Comparison of ENCODE assay signal across 1 cellular context in the genomic region with DNA sequence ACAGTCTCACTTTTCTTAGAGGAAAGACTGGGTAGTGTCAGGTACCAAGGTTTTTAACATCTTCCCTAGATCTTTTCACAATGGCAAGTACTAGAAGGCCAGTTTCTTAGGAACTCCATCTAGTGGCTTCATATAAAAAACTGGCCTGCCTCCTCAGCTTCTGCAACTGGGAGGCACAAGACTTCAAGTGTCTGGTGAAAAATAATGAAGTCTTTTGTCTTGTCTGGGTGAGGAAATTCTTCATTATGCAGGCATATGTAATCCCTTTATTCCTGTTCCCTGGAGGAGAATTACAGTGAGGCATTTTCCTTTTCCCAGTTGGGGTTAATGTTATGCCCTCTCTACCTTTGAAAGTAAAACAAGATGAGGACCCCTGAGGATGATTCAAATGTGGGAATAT.
A peak's percentile ranks its signal among the peaks of the same experiment; 100 is the strongest.
TF ChIP-seq lines count a peak whose summit lies in the region.

No MANE protein-coding gene starts in this region.

TF ChIP-seq in H1, 55 proteins besides CTCF, POLR2A, EP300 and RAD21:
- TF ChIP-seq, protein P1, sequence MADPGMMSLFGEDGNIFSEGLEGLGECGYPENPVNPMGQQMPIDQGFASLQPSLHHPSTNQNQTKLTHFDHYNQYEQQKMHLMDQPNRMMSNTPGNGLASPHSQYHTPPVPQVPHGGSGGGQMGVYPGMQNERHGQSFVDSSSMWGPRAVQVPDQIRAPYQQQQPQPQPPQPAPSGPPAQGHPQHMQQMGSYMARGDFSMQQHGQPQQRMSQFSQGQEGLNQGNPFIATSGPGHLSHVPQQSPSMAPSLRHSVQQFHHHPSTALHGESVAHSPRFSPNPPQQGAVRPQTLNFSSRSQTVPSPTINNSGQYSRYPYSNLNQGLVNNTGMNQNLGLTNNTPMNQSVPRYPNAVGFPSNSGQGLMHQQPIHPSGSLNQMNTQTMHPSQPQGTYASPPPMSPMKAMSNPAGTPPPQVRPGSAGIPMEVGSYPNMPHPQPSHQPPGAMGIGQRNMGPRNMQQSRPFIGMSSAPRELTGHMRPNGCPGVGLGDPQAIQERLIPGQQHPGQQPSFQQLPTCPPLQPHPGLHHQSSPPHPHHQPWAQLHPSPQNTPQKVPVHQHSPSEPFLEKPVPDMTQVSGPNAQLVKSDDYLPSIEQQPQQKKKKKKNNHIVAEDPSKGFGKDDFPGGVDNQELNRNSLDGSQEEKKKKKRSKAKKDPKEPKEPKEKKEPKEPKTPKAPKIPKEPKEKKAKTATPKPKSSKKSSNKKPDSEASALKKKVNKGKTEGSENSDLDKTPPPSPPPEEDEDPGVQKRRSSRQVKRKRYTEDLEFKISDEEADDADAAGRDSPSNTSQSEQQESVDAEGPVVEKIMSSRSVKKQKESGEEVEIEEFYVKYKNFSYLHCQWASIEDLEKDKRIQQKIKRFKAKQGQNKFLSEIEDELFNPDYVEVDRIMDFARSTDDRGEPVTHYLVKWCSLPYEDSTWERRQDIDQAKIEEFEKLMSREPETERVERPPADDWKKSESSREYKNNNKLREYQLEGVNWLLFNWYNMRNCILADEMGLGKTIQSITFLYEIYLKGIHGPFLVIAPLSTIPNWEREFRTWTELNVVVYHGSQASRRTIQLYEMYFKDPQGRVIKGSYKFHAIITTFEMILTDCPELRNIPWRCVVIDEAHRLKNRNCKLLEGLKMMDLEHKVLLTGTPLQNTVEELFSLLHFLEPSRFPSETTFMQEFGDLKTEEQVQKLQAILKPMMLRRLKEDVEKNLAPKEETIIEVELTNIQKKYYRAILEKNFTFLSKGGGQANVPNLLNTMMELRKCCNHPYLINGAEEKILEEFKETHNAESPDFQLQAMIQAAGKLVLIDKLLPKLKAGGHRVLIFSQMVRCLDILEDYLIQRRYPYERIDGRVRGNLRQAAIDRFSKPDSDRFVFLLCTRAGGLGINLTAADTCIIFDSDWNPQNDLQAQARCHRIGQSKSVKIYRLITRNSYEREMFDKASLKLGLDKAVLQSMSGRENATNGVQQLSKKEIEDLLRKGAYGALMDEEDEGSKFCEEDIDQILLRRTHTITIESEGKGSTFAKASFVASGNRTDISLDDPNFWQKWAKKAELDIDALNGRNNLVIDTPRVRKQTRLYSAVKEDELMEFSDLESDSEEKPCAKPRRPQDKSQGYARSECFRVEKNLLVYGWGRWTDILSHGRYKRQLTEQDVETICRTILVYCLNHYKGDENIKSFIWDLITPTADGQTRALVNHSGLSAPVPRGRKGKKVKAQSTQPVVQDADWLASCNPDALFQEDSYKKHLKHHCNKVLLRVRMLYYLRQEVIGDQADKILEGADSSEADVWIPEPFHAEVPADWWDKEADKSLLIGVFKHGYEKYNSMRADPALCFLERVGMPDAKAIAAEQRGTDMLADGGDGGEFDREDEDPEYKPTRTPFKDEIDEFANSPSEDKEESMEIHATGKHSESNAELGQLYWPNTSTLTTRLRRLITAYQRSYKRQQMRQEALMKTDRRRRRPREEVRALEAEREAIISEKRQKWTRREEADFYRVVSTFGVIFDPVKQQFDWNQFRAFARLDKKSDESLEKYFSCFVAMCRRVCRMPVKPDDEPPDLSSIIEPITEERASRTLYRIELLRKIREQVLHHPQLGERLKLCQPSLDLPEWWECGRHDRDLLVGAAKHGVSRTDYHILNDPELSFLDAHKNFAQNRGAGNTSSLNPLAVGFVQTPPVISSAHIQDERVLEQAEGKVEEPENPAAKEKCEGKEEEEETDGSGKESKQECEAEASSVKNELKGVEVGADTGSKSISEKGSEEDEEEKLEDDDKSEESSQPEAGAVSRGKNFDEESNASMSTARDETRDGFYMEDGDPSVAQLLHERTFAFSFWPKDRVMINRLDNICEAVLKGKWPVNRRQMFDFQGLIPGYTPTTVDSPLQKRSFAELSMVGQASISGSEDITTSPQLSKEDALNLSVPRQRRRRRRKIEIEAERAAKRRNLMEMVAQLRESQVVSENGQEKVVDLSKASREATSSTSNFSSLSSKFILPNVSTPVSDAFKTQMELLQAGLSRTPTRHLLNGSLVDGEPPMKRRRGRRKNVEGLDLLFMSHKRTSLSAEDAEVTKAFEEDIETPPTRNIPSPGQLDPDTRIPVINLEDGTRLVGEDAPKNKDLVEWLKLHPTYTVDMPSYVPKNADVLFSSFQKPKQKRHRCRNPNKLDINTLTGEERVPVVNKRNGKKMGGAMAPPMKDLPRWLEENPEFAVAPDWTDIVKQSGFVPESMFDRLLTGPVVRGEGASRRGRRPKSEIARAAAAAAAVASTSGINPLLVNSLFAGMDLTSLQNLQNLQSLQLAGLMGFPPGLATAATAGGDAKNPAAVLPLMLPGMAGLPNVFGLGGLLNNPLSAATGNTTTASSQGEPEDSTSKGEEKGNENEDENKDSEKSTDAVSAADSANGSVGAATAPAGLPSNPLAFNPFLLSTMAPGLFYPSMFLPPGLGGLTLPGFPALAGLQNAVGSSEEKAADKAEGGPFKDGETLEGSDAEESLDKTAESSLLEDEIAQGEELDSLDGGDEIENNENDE (IDR thresholded peaks at IDR 0.05; ENCODE audit: insufficient replicate concordance, low read length) = peak; percentile 18
- no peak for TF ChIP-seq KDM5A (IDR thresholded peaks at IDR 0.05; ENCODE audit: low read length)
